In the genomic region with DNA sequence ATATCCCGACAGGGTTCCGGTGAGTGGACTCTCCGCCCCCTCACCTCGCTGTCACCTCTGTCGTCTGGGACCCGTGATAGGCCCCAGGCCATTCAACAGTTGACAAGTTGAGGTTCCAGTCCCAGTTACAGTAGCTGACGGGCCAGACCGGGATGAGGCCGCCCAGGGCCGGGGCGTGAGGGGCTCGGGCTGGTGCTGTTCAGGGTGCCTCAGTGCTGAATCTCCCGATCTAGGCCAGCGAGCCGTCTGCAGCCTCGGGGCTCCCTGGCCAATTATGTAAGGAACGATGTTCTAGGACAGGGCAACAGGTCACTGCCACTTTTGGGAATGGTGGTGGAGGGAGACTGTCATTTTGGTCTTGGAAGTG, we compare ENCODE assay signal across 8 cellular contexts. TPM values are rescaled to one million over a fixed set of nuclear protein-coding genes. Genes with fewer than 3 reads are reported as not detected.
DNase-seq lines count a peak whose midpoint lies in the region; ATAC-seq, FAIRE-seq and TF ChIP-seq lines count a peak whose summit lies in the region.

No MANE protein-coding gene starts in this region.

- TF ChIP-seq CTCF in K562 (IDR thresholded peaks at IDR 0.05 in 2 of 3, conservative IDR thresholded peaks at IDR 0.05 in 1 of 3; ENCODE audit: insufficient read depth in 2 of 3, low read depth in 1 of 3, low read length in 3 of 3): no peak

- TF ChIP-seq POLR2A in K562 (conservative IDR thresholded peaks at IDR 0.05): no peak

- peak; percentile 32 for DNase-seq in stimulated activated CD4-positive, alpha-beta T cell treated with anti-CD3 and anti-CD28 coated beads, Interleukin-15, amount 100 ng/mL, for 24 hours
- DNase-seq in stimulated activated CD4-positive, alpha-beta T cell treated with anti-CD3 and anti-CD28 coated beads, Interleukin-4, amount 100 ng/mL, for 4 hours: no peak
- peak; percentile 50 for DNase-seq in NAMALWA (ENCODE audit: low spot score)
- DNase-seq in K562 (ENCODE audit: extremely low read depth in 1 of 4, low spot score in 3 of 4): peak; percentile 48 to 57 (median 52)
- peak; percentile 37 to 40 for DNase-seq in left colon
- DNase-seq in medulla oblongata (ENCODE audit: extremely low spot score): no peak
- DNase-seq in NCI-H69 (lab: John Stamatoyannopoulos, UW): no peak

- CTCF ChIA-PET in K562 (lab: Yijun Ruan, JAX; ENCODE audit: low intra/inter-chr PET ratio): interaction anchor here (0.6 kb wide), 1 partner anchor 11 kb away, joined by 3 read pairs; no protein-coding TSS in a partner anchor

- POLR2A ChIA-PET in K562 (lab: Yijun Ruan, JAX): interaction anchor here (1.3 to 2.0 kb wide), 4 partner anchors 8 to 22 kb away, joined by 3 to 11 read pairs (median 5); no protein-coding TSS in a partner anchor

- H3K27ac ChIP-seq in K562 (ENCODE audit: extremely low read depth, low read depth, low read length) (peak overlapping the region; percentile 74; the same call in 2 of the 3 replicates), subcutaneous abdominal adipose tissue (ENCODE audit: low read depth, low read length) (peak overlapping the region; percentile 39)

- H3K79me2 ChIP-seq in K562 (ENCODE audit: control insufficient read depth, insufficient read depth, low read length): peaks cover 19% of the 10 kb centered on the region

- H3K9me3 ChIP-seq in K562 (replicated peaks; ENCODE audit: control insufficient read depth, insufficient read depth, low read depth, low read length): no peaks in the 10 kb centered on the region
- no peaks in the 10 kb centered on the region for H3K9me3 ChIP-seq in subcutaneous abdominal adipose tissue (ENCODE audit: control insufficient read depth in 5 of 5, low read length in 5 of 5)

- TF ChIP-seq EP300 in K562 (IDR thresholded peaks at IDR 0.05; ENCODE audit: low read length): no peak

- peaks cover 44% of the 10 kb centered on the region; the same call in 2 of the 3 replicates for H3K36me3 ChIP-seq in K562 (ENCODE audit: control insufficient read depth, insufficient read depth, low read length)
- H3K36me3 ChIP-seq in subcutaneous abdominal adipose tissue (ENCODE audit: control insufficient read depth in 5 of 5, insufficient read depth in 5 of 5, low read length in 5 of 5): peaks cover 6 to 40% (median 31%) of the 10 kb centered on the region in 5 donors

- in situ Hi-C loops in K562 (cut with MboI): no loop called here

- H3K9ac ChIP-seq in K562 (ENCODE audit: insufficient read depth in 1 of 2, low read depth in 2 of 2, low read length in 2 of 2) (peak overlapping the region; percentile 73 to 95), subcutaneous abdominal adipose tissue (ENCODE audit: low read length in 5 of 5) (peak overlapping the region; percentile 50 to 93 (median 88))

- no peak for TF ChIP-seq RAD21 in K562 (CRISPR knock-in tag; conservative IDR thresholded peaks at IDR 0.05 in 1 of 2, IDR thresholded peaks at IDR 0.05 in 1 of 2)

- intact Hi-C loops in K562 (cut with micrococcal nuclease): loop anchor here (1.0 kb wide), 1 partner anchor 53 kb away; no protein-coding TSS in a partner anchor
- intact Hi-C loops in left colon (cut with DNase I, micrococcal nuclease): loop anchor here in 1 of 2 donors (5.0 kb wide), 1 partner anchor 55 kb away; a partner anchor contains a TSS

- peak overlapping the region; percentile 40; the same call in 1 of the 2 replicates for H2AFZ ChIP-seq in K562 (ENCODE audit: low read depth, low read length)

- BruUV-seq in K562 (replicated peaks; lab: Mats Ljungman, UMichigan): no TSS peak

- H3K27me3 ChIP-seq in K562 (ENCODE audit: control insufficient read depth in 2 of 2, insufficient read depth in 2 of 2, low read length in 2 of 2) (no peaks in the 10 kb centered on the region), subcutaneous abdominal adipose tissue (ENCODE audit: control insufficient read depth in 5 of 5, insufficient read depth in 4 of 5, low read length in 5 of 5) (no peaks in the 10 kb centered on the region)

- H3K4me1 ChIP-seq in K562 (replicated peaks in 1 of 2; ENCODE audit: control insufficient read depth in 2 of 2, insufficient read depth in 2 of 2, low read length in 2 of 2) (peaks cover 15 to 28% of the 10 kb centered on the region in 2 experiments; a peak in 4 of 5 replicates), subcutaneous abdominal adipose tissue (ENCODE audit: control insufficient read depth in 5 of 5, insufficient read depth in 5 of 5, low read length in 5 of 5) (peaks cover 0 to 49% (median 35%) of the 10 kb centered on the region in 5 donors)

- H3K9me1 ChIP-seq in K562 (ENCODE audit: control insufficient read depth, insufficient read depth, low read length): no peaks in the 10 kb centered on the region

- H3K4me3 ChIP-seq in K562 (peak overlapping the region; percentile 95), subcutaneous abdominal adipose tissue (ENCODE audit: low read depth in 1 of 5, low read length in 5 of 5) (peak overlapping the region; percentile 75 to 97 (median 84))

- FAIRE-seq in K562 (lab: Jason Lieb, UNC): peak; percentile 37

- peaks cover 7% of the 10 kb centered on the region; the same call in 1 of the 2 replicates for H4K20me1 ChIP-seq in K562 (replicated peaks; ENCODE audit: control insufficient read depth, insufficient read depth, low read length)

- WGBS in K562 (ENCODE audit: insufficient coverage, low coverage, missing lambda C conversion rate): 3% methylated on average over 16 of the region's 17 CpGs

- peak overlapping the region; percentile 91 for H3K4me2 ChIP-seq in K562 (ENCODE audit: insufficient read depth, low read length)

- peak; percentile 58 for ATAC-seq in K562
- ATAC-seq in left colon: peak; percentile 9

RNA-seq across cellular contexts. Expression of a gene that starts 0.7 kb away (rescaled TPM):
- 39.7 and 43.4 TPM in 2 replicates for total RNA-seq in K562 (2011; cell fraction: chromatin; rRNA removed; ENCODE audit: low replicate concordance)
- 27.6 and 28.0 TPM in 2 replicates for total RNA-seq in K562 (2011; cell fraction: nucleolus; rRNA removed)
- total RNA-seq in K562 (2011; cell fraction: nucleoplasm; rRNA removed): 46.8 and 63.5 TPM in 2 replicates
- total RNA-seq in K562 (2014; rRNA removed): 39.8 and 42.1 TPM in 2 replicates
- 65.5 and 81.6 TPM in 2 replicates for total RNA-seq in K562 (2014; rRNA removed; fragmentation: Illumina TruSeq; extraction: Trizol)
- 49.0 and 50.5 TPM in 2 replicates for total RNA-seq in K562 (2015; rRNA removed; fragmentation: Illumina TruSeq; extraction: Trizol)
- 89.2 and 91.8 TPM in 2 replicates for total RNA-seq in K562 (2021)
- polyA plus RNA-seq in K562 (2011; rRNA removed): 89.0 and 118 TPM in 2 replicates
- 44.7 and 87.3 TPM in 2 replicates for polyA plus RNA-seq in K562 (2011; cell fraction: cytosol; rRNA removed)
- polyA plus RNA-seq in K562 (2011; cell fraction: nucleus; rRNA removed): 37.3 and 59.0 TPM in 2 replicates
- 113 TPM in 2 replicates for polyA plus RNA-seq in K562 (2012)
- 88.2 and 94.1 TPM in 2 replicates for polyA plus RNA-seq in K562 (2014; fragmentation: Illumina TruSeq; extraction: Trizol)
- polyA plus RNA-seq in K562 (2014; fragmentation: Nextera tagmentation; extraction: Ambion mirVana): 100 to 1,000 TPM; 252 to 288 TPM
- polyA plus RNA-seq in K562 (2014; rRNA removed): 101 and 105 TPM in 2 replicates
- 52.9 and 56.0 TPM in 2 replicates for polyA minus RNA-seq in K562 (2011; rRNA and poly(A)+ RNA removed)
- polyA minus RNA-seq in K562 (2011; cell fraction: cytosol; rRNA and poly(A)+ RNA removed): 27.2 and 28.1 TPM in 2 replicates
- polyA minus RNA-seq in K562 (2011; cell fraction: nucleus; rRNA and poly(A)+ RNA removed): 14.4 and 26.2 TPM in 2 replicates
- total RNA-seq in left colon: 100 to 1,000 TPM in 1 of 2 donors, 10 to 100 TPM in 1; 91.1 to 110 TPM

RNA-seq across cellular contexts. Expression of a gene that starts 10.8 kb away (rescaled TPM):
- total RNA-seq in K562 (2011; cell fraction: chromatin; rRNA removed; ENCODE audit: low replicate concordance): 31.6 and 45.2 TPM in 2 replicates
- 32.4 and 38.0 TPM in 2 replicates for total RNA-seq in K562 (2011; cell fraction: nucleolus; rRNA removed)
- 45.1 and 54.6 TPM in 2 replicates for total RNA-seq in K562 (2011; cell fraction: nucleoplasm; rRNA removed)
- total RNA-seq in K562 (2014; rRNA removed) (9.0 and 13.0 TPM in 2 replicates), K562 (2014; rRNA removed; fragmentation: Illumina TruSeq; extraction: Trizol) (7.6 and 9.1 TPM in 2 replicates), K562 (2015; rRNA removed; fragmentation: Illumina TruSeq; extraction: Trizol) (6.8 and 7.2 TPM in 2 replicates), K562 (2021) (12.6 and 13.9 TPM in 2 replicates), left colon (1 to 10 TPM; 3.9 to 4.1 TPM)
- polyA plus RNA-seq in K562 (2011; rRNA removed) (27.6 and 30.2 TPM in 2 replicates), K562 (2014; fragmentation: Illumina TruSeq; extraction: Trizol) (15.6 and 17.0 TPM in 2 replicates), K562 (2014; fragmentation: Nextera tagmentation; extraction: Ambion mirVana) (1 to 10 TPM; 1.6 to 2.8 TPM), K562 (2014; rRNA removed) (10.9 and 13.0 TPM in 2 replicates)
- polyA plus RNA-seq in K562 (2011; cell fraction: cytosol; rRNA removed): 70.9 and 80.2 TPM in 2 replicates
- polyA plus RNA-seq in K562 (2011; cell fraction: nucleus; rRNA removed): 37.7 and 43.4 TPM in 2 replicates
- polyA plus RNA-seq in K562 (2012): 10.1 and 12.8 TPM in 2 replicates
- 29.7 and 48.7 TPM in 2 replicates for polyA minus RNA-seq in K562 (2011; rRNA and poly(A)+ RNA removed)
- polyA minus RNA-seq in K562 (2011; cell fraction: cytosol; rRNA and poly(A)+ RNA removed): 18.2 and 21.3 TPM in 2 replicates
- polyA minus RNA-seq in K562 (2011; cell fraction: nucleus; rRNA and poly(A)+ RNA removed): 16.7 and 17.2 TPM in 2 replicates

RNA-seq across cellular contexts. Expression of a gene that starts 31.0 kb away (rescaled TPM):
- 0.48 and 0.88 TPM in 2 replicates for total RNA-seq in K562 (2011; cell fraction: chromatin; rRNA removed; ENCODE audit: low replicate concordance)
- 0.26 and 0.50 TPM in 2 replicates for total RNA-seq in K562 (2011; cell fraction: nucleolus; rRNA removed)
- 0.59 and 0.76 TPM in 2 replicates for total RNA-seq in K562 (2011; cell fraction: nucleoplasm; rRNA removed)
- total RNA-seq in K562 (2014; rRNA removed): not detected in 2 replicates
- not detected in 2 replicates for total RNA-seq in K562 (2014; rRNA removed; fragmentation: Illumina TruSeq; extraction: Trizol)
- 0.07 TPM in 1 of 2 replicates, not detected in the other for total RNA-seq in K562 (2015; rRNA removed; fragmentation: Illumina TruSeq; extraction: Trizol)
- 0.18 and 0.20 TPM in 2 replicates for total RNA-seq in K562 (2021)
- polyA plus RNA-seq in K562 (2011; rRNA removed): 0.06 and 0.09 TPM in 2 replicates
- 0.03 and 0.19 TPM in 2 replicates for polyA plus RNA-seq in K562 (2011; cell fraction: cytosol; rRNA removed)
- 0.34 and 0.58 TPM in 2 replicates for polyA plus RNA-seq in K562 (2011; cell fraction: nucleus; rRNA removed)
- polyA plus RNA-seq in K562 (2012): not detected in 2 replicates
- 0.40 TPM in 1 of 2 replicates, not detected in the other for polyA plus RNA-seq in K562 (2014; fragmentation: Illumina TruSeq; extraction: Trizol)
- not detected for polyA plus RNA-seq in K562 (2014; fragmentation: Nextera tagmentation; extraction: Ambion mirVana)
- polyA plus RNA-seq in K562 (2014; rRNA removed): 0.05 and 0.21 TPM in 2 replicates
- 0.07 and 0.09 TPM in 2 replicates for polyA minus RNA-seq in K562 (2011; rRNA and poly(A)+ RNA removed)
- polyA minus RNA-seq in K562 (2011; cell fraction: cytosol; rRNA and poly(A)+ RNA removed): not detected in 2 replicates
- 0.22 TPM in 1 of 2 replicates, not detected in the other for polyA minus RNA-seq in K562 (2011; cell fraction: nucleus; rRNA and poly(A)+ RNA removed)
- 100 to 1,000 TPM; 115 to 116 TPM for total RNA-seq in left colon

RNA-seq across cellular contexts. Expression of a gene that starts 56.2 kb away (rescaled TPM):
- total RNA-seq in K562 (2011; cell fraction: chromatin; rRNA removed; ENCODE audit: low replicate concordance): 46.8 and 48.6 TPM in 2 replicates
- total RNA-seq in K562 (2011; cell fraction: nucleolus; rRNA removed): 28.2 and 34.4 TPM in 2 replicates
- 39.7 and 48.8 TPM in 2 replicates for total RNA-seq in K562 (2011; cell fraction: nucleoplasm; rRNA removed)
- total RNA-seq in K562 (2014; rRNA removed) (23.6 and 26.2 TPM in 2 replicates), K562 (2014; rRNA removed; fragmentation: Illumina TruSeq; extraction: Trizol) (28.2 and 33.3 TPM in 2 replicates), K562 (2015; rRNA removed; fragmentation: Illumina TruSeq; extraction: Trizol) (34.4 and 36.7 TPM in 2 replicates), K562 (2021) (26.1 and 30.9 TPM in 2 replicates), left colon (10 to 100 TPM; 35.9 to 37.5 TPM)
- polyA plus RNA-seq in K562 (2011; rRNA removed) (25.2 and 32.2 TPM in 2 replicates), K562 (2014; fragmentation: Illumina TruSeq; extraction: Trizol) (36.0 and 39.4 TPM in 2 replicates), K562 (2014; fragmentation: Nextera tagmentation; extraction: Ambion mirVana) (10 to 100 TPM; 16.0 to 20.6 TPM), K562 (2014; rRNA removed) (18.7 and 27.4 TPM in 2 replicates)
- polyA plus RNA-seq in K562 (2011; cell fraction: cytosol; rRNA removed): 31.7 and 34.1 TPM in 2 replicates
- polyA plus RNA-seq in K562 (2011; cell fraction: nucleus; rRNA removed): 24.3 and 27.6 TPM in 2 replicates
- polyA plus RNA-seq in K562 (2012): 21.2 and 23.6 TPM in 2 replicates
- polyA minus RNA-seq in K562 (2011; rRNA and poly(A)+ RNA removed): 48.3 and 48.8 TPM in 2 replicates
- 15.1 and 18.0 TPM in 2 replicates for polyA minus RNA-seq in K562 (2011; cell fraction: cytosol; rRNA and poly(A)+ RNA removed)
- polyA minus RNA-seq in K562 (2011; cell fraction: nucleus; rRNA and poly(A)+ RNA removed): 18.6 and 26.9 TPM in 2 replicates

Comparison
In these comparisons a context has a peak if more than half of its experiments do, and no peak if none do; other contexts are left out.
1. DNase-seq: peak in stimulated activated CD4-positive, alpha-beta T cell treated with anti-CD3 and anti-CD28 coated beads, Interleukin-15, amount 100 ng/mL, for 24 hours (single experiment), NAMALWA (single experiment), K562 (4 of 4) and left colon (2 of 2); none in stimulated activated CD4-positive, alpha-beta T cell treated with anti-CD3 and anti-CD28 coated beads, Interleukin-4, amount 100 ng/mL, for 4 hours (0 of 2), medulla oblongata (single experiment) and NCI-H69 (single experiment).
2. RNA of a gene that starts 31.0 kb away (total RNA-seq): 115 to 116 TPM in left colon; 0.07 to 0.88 TPM in K562; every median in the first group is over 10 times any median in the second.